ENCODE assay signal across 2 cellular contexts in the genomic region with DNA sequence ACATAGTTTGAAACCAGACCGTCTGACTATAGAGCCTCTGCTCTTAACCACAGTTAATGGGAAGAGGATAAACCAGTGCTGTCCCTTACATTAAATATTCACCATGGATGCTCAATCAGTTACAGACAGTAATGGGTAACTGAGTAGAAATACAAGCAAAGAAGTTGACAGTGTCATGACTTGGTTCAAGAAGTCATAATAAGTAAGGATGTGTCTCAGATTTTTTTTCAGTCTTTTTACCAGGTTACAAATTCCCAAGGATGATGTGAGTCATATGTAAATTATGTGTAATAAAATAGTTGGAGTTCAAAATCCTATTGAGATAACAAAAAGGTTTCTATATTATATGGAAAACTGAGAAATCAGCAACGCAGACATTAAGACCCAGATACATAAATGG.
TF ChIP-seq lines count a peak whose summit lies in the region.

No MANE protein-coding gene starts in this region.

TF ChIP-seq in GM23338, 12 proteins besides CTCF, POLR2A, EP300 and RAD21 (continues in another document):
- TF ChIP-seq, protein P1, sequence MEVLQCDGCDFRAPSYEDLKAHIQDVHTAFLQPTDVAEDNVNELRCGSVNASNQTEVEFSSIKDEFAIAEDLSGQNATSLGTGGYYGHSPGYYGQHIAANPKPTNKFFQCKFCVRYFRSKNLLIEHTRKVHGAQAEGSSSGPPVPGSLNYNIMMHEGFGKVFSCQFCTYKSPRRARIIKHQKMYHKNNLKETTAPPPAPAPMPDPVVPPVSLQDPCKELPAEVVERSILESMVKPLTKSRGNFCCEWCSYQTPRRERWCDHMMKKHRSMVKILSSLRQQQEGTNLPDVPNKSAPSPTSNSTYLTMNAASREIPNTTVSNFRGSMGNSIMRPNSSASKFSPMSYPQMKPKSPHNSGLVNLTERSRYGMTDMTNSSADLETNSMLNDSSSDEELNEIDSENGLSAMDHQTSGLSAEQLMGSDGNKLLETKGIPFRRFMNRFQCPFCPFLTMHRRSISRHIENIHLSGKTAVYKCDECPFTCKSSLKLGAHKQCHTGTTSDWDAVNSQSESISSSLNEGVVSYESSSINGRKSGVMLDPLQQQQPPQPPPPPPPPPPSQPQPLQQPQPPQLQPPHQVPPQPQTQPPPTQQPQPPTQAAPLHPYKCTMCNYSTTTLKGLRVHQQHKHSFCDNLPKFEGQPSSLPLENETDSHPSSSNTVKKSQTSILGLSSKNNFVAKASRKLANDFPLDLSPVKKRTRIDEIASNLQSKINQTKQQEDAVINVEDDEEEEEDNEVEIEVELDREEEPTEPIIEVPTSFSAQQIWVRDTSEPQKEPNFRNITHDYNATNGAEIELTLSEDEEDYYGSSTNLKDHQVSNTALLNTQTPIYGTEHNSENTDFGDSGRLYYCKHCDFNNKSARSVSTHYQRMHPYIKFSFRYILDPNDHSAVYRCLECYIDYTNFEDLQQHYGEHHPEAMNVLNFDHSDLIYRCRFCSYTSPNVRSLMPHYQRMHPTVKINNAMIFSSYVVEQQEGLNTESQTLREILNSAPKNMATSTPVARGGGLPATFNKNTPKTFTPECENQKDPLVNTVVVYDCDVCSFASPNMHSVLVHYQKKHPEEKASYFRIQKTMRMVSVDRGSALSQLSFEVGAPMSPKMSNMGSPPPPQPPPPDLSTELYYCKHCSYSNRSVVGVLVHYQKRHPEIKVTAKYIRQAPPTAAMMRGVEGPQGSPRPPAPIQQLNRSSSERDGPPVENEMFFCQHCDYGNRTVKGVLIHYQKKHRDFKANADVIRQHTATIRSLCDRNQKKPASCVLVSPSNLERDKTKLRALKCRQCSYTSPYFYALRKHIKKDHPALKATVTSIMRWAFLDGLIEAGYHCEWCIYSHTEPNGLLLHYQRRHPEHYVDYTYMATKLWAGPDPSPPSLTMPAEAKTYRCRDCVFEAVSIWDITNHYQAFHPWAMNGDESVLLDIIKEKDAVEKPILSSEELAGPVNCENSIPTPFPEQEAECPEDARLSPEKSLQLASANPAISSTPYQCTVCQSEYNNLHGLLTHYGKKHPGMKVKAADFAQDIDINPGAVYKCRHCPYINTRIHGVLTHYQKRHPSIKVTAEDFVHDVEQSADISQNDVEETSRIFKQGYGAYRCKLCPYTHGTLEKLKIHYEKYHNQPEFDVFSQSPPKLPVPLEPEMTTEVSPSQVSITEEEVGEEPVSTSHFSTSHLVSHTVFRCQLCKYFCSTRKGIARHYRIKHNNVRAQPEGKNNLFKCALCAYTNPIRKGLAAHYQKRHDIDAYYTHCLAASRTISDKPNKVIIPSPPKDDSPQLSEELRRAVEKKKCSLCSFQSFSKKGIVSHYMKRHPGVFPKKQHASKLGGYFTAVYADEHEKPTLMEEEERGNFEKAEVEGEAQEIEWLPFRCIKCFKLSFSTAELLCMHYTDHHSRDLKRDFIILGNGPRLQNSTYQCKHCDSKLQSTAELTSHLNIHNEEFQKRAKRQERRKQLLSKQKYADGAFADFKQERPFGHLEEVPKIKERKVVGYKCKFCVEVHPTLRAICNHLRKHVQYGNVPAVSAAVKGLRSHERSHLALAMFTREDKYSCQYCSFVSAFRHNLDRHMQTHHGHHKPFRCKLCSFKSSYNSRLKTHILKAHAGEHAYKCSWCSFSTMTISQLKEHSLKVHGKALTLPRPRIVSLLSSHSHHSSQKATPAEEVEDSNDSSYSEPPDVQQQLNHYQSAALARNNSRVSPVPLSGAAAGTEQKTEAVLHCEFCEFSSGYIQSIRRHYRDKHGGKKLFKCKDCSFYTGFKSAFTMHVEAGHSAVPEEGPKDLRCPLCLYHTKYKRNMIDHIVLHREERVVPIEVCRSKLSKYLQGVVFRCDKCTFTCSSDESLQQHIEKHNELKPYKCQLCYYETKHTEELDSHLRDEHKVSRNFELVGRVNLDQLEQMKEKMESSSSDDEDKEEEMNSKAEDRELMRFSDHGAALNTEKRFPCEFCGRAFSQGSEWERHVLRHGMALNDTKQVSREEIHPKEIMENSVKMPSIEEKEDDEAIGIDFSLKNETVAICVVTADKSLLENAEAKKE (CRISPR knock-in tag; IDR thresholded peaks at IDR 0.05) = no peak
- TF ChIP-seq NANOG (IDR thresholded peaks at IDR 0.05; ENCODE audit: borderline replicate concordance) (no peak), ZNF114 (CRISPR knock-in tag; IDR thresholded peaks at IDR 0.05) (no peak), JUNB (IDR thresholded peaks at IDR 0.05; ENCODE audit: unreplicated experiment) (no peak), POLR2AphosphoS5 (IDR thresholded peaks at IDR 0.05; ENCODE audit: low read depth) (no peak), STAT1 (IDR thresholded peaks at IDR 0.05; ENCODE audit: unreplicated experiment) (no peak), EZH2 (IDR thresholded peaks at IDR 0.05; ENCODE audit: low read depth, unreplicated experiment) (no peak), EZH2phosphoT487 (IDR thresholded peaks at IDR 0.05; ENCODE audit: unreplicated experiment) (no peak)
- TF ChIP-seq, protein P2, sequence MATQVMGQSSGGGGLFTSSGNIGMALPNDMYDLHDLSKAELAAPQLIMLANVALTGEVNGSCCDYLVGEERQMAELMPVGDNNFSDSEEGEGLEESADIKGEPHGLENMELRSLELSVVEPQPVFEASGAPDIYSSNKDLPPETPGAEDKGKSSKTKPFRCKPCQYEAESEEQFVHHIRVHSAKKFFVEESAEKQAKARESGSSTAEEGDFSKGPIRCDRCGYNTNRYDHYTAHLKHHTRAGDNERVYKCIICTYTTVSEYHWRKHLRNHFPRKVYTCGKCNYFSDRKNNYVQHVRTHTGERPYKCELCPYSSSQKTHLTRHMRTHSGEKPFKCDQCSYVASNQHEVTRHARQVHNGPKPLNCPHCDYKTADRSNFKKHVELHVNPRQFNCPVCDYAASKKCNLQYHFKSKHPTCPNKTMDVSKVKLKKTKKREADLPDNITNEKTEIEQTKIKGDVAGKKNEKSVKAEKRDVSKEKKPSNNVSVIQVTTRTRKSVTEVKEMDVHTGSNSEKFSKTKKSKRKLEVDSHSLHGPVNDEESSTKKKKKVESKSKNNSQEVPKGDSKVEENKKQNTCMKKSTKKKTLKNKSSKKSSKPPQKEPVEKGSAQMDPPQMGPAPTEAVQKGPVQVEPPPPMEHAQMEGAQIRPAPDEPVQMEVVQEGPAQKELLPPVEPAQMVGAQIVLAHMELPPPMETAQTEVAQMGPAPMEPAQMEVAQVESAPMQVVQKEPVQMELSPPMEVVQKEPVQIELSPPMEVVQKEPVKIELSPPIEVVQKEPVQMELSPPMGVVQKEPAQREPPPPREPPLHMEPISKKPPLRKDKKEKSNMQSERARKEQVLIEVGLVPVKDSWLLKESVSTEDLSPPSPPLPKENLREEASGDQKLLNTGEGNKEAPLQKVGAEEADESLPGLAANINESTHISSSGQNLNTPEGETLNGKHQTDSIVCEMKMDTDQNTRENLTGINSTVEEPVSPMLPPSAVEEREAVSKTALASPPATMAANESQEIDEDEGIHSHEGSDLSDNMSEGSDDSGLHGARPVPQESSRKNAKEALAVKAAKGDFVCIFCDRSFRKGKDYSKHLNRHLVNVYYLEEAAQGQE (IDR thresholded peaks at IDR 0.05; ENCODE audit: unreplicated experiment) = no peak
- TF ChIP-seq, protein P3, sequence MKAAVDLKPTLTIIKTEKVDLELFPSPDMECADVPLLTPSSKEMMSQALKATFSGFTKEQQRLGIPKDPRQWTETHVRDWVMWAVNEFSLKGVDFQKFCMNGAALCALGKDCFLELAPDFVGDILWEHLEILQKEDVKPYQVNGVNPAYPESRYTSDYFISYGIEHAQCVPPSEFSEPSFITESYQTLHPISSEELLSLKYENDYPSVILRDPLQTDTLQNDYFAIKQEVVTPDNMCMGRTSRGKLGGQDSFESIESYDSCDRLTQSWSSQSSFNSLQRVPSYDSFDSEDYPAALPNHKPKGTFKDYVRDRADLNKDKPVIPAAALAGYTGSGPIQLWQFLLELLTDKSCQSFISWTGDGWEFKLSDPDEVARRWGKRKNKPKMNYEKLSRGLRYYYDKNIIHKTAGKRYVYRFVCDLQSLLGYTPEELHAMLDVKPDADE (IDR thresholded peaks at IDR 0.05) = no peak

TF ChIP-seq in SK-N-SH treated with all-trans-retinoic acid at 6 μM for 48 hours, 23 proteins besides CTCF, POLR2A, EP300 and RAD21:
- TF ChIP-seq BACH2 (CRISPR knock-in tag; IDR thresholded peaks at IDR 0.05; ENCODE audit: borderline replicate concordance) (no peak), ZC3H10 (CRISPR knock-in tag; IDR thresholded peaks at IDR 0.05) (no peak), SNAI2 (CRISPR knock-in tag; IDR thresholded peaks at IDR 0.05) (no peak), ZNF70 (CRISPR knock-in tag; IDR thresholded peaks at IDR 0.05) (no peak), RARB (CRISPR knock-in tag; IDR thresholded peaks at IDR 0.05) (no peak), ARNTL (CRISPR knock-in tag; IDR thresholded peaks at IDR 0.05; ENCODE audit: borderline replicate concordance, low read depth) (no peak), TOX (CRISPR knock-in tag; IDR thresholded peaks at IDR 0.05; ENCODE audit: borderline replicate concordance) (no peak), ZNF565 (CRISPR knock-in tag; conservative IDR thresholded peaks at IDR 0.05; ENCODE audit: low read depth) (no peak), ISL1 (CRISPR knock-in tag; IDR thresholded peaks at IDR 0.05) (no peak), OSR1 (CRISPR knock-in tag; IDR thresholded peaks at IDR 0.05) (no peak), ZFP3 (CRISPR knock-in tag; IDR thresholded peaks at IDR 0.05) (no peak), PPARA (CRISPR knock-in tag; IDR thresholded peaks at IDR 0.05; ENCODE audit: borderline replicate concordance) (no peak), ZNF8 (CRISPR knock-in tag; IDR thresholded peaks at IDR 0.05) (no peak), GLIS3 (CRISPR knock-in tag; IDR thresholded peaks at IDR 0.05) (no peak)
- TF ChIP-seq, protein P4, sequence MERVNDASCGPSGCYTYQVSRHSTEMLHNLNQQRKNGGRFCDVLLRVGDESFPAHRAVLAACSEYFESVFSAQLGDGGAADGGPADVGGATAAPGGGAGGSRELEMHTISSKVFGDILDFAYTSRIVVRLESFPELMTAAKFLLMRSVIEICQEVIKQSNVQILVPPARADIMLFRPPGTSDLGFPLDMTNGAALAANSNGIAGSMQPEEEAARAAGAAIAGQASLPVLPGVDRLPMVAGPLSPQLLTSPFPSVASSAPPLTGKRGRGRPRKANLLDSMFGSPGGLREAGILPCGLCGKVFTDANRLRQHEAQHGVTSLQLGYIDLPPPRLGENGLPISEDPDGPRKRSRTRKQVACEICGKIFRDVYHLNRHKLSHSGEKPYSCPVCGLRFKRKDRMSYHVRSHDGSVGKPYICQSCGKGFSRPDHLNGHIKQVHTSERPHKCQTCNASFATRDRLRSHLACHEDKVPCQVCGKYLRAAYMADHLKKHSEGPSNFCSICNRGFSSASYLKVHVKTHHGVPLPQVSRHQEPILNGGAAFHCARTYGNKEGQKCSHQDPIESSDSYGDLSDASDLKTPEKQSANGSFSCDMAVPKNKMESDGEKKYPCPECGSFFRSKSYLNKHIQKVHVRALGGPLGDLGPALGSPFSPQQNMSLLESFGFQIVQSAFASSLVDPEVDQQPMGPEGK (CRISPR knock-in tag; IDR thresholded peaks at IDR 0.05; ENCODE audit: borderline replicate concordance) = no peak
